In the genomic region with DNA sequence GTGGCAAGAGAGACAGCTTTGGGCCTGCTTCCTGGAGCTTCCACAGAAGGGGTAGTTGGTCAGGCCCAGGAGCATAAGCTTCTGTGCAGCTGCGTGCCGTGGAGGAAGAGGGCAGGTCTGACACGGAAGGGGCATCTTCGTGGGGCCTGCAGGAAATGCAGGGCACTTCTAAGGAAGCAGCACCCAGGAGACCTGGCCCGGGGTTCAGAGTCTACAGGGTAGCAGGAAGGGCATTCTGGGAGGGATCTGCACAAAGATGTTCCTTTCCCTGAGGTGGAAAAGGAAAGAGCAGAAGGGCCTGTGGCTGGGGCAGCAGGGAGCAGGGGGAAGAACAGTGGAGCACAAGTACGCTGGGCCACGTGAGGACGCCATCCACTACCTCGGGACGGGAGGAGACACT, we compare ENCODE assay signal across 23 cellular contexts.
DNase-seq lines count a peak whose midpoint lies in the region; ATAC-seq and TF ChIP-seq lines count a peak whose summit lies in the region.
"Had no signal": no experiment of that assay in that cellular context is flagged by ENCODE, and none has a peak within 500 bp of the region (broad histone marks: within the 10 kb centered on the region; RNA-seq: fewer than 3 reads in every experiment).

No MANE protein-coding gene starts in this region.

- no peak overlapping the region for H2AFZ ChIP-seq in Loucy (ENCODE audit: low read length)

- H3K27me3 Mint-ChIP-seq in effector memory CD8-positive, alpha-beta T cell: no peaks in the 10 kb centered on the region
- H3K27me3 Mint-ChIP-seq: activated naive CD4-positive, alpha-beta T cell treated with anti-CD3 and anti-CD28 coated beads, Interleukin-2, amount 50 U/mL, for 24 hours; activated T-helper 17 cell treated with anti-CD3 and anti-CD28 coated beads, Interleukin-2, amount 50 U/mL, for 72 hours; CD4-positive, CD25-positive, alpha-beta regulatory T cell; T-cell had no signal

- H3K27ac Mint-ChIP-seq in effector memory CD8-positive, alpha-beta T cell: peak overlapping the region; percentile 60 to 73
- H3K27ac Mint-ChIP-seq: activated naive CD4-positive, alpha-beta T cell treated with anti-CD3 and anti-CD28 coated beads, Interleukin-2, amount 50 U/mL, for 24 hours; activated T-helper 17 cell treated with anti-CD3 and anti-CD28 coated beads, Interleukin-2, amount 50 U/mL, for 72 hours; T-cell had no signal

- H3K9me3 Mint-ChIP-seq in effector memory CD8-positive, alpha-beta T cell: no peaks in the 10 kb centered on the region
- H3K9me3 Mint-ChIP-seq: activated naive CD4-positive, alpha-beta T cell treated with anti-CD3 and anti-CD28 coated beads, Interleukin-2, amount 50 U/mL, for 24 hours; activated T-helper 17 cell treated with anti-CD3 and anti-CD28 coated beads, Interleukin-2, amount 50 U/mL, for 72 hours; CD4-positive, CD25-positive, alpha-beta regulatory T cell; T-cell had no signal

- no peak for TF ChIP-seq POLR2A in gastrocnemius medialis (IDR thresholded peaks at IDR 0.05)

- no peaks in the 10 kb centered on the region for H3K79me2 ChIP-seq in Loucy (ENCODE audit: insufficient read depth, low read length)

- no peaks in the 10 kb centered on the region for H3K9me2 ChIP-seq in Loucy (replicated peaks; ENCODE audit: low read depth, low read length)

- 80 to 83% methylated on average over 10 of the region's 10 CpGs for WGBS in aorta, 2 donors

- H3K36me3 ChIP-seq in BLaER1 (peaks cover 3% of the 10 kb centered on the region; the same call in 1 of the 2 replicates), Loucy (ENCODE audit: insufficient read depth, low read length) (no peaks in the 10 kb centered on the region), gastrocnemius medialis (no peaks in the 10 kb centered on the region), aorta (ENCODE audit: control insufficient read depth in 1 of 2, insufficient read depth in 2 of 2, low read length in 1 of 2) (no peaks in the 10 kb centered on the region)
- H3K36me3 ChIP-seq: HAP-1, stomach had no signal

- H3K4me2 ChIP-seq in BLaER1: peak overlapping the region; percentile 21
- peak overlapping the region; percentile 58 for H3K4me2 ChIP-seq in Loucy (ENCODE audit: low read depth, low read length, poor library complexity, severe bottlenecking)

- peaks cover 11% of the 10 kb centered on the region for H3K36me3 Mint-ChIP-seq in effector memory CD8-positive, alpha-beta T cell (ENCODE audit: insufficient read depth)

- H4K20me1 ChIP-seq in BLaER1 (no peaks in the 10 kb centered on the region), Loucy (ENCODE audit: insufficient read depth, low read length, poor library complexity, severe bottlenecking) (no peaks in the 10 kb centered on the region)

- no peaks in the 10 kb centered on the region for H3K9me3 ChIP-seq in BLaER1
- no peaks in the 10 kb centered on the region for H3K9me3 ChIP-seq in Loucy (ENCODE audit: insufficient read depth, low read depth, low read length)
- H3K9me3 ChIP-seq in gastrocnemius medialis: no peaks in the 10 kb centered on the region
- no peaks in the 10 kb centered on the region for H3K9me3 ChIP-seq in aorta (ENCODE audit: control insufficient read depth, low read length)
- H3K9me3 ChIP-seq: HAP-1, stomach had no signal

- no peak overlapping the region for H3K4me3 Mint-ChIP-seq in effector memory CD8-positive, alpha-beta T cell
- H3K4me3 Mint-ChIP-seq: activated naive CD4-positive, alpha-beta T cell treated with anti-CD3 and anti-CD28 coated beads, Interleukin-2, amount 50 U/mL, for 24 hours; activated T-helper 17 cell treated with anti-CD3 and anti-CD28 coated beads, Interleukin-2, amount 50 U/mL, for 72 hours; CD4-positive, CD25-positive, alpha-beta regulatory T cell; T-cell had no signal

- H3F3A ChIP-seq in Loucy (ENCODE audit: low read depth): no peaks in the 10 kb centered on the region

- H3K9ac ChIP-seq in BLaER1: no peak overlapping the region; the same call in 1 of the 2 replicates
- H3K9ac ChIP-seq in Loucy (ENCODE audit: low read depth, low read length, poor library complexity, severe bottlenecking): peak overlapping the region; percentile 38

- no peak for DNase-seq in effector memory CD8-positive, alpha-beta T cell
- DNase-seq in gastrocnemius medialis: no peak
- DNase-seq in aorta: no peak
- no peak for DNase-seq in GM13977 (ENCODE audit: low spot score)
- DNase-seq in RKO (ENCODE audit: low spot score): no peak
- DNase-seq: activated CD4-positive, alpha-beta T cell treated with anti-CD3 and anti-CD28 coated beads, Interleukin-2, amount 50 U/mL, for 4 hours; activated CD4-positive, CD25-positive, alpha-beta regulatory T cell; activated CD8-positive, alpha-beta memory T cell treated with anti-CD3 and anti-CD28 coated beads, Interleukin-2, amount 50 U/mL, for 4 hours; CD4-positive, CD25-positive, alpha-beta regulatory T cell; effector CD8-positive, alpha-beta T cell; erythroblast; mammary epithelial cell; NCI-H1105 treated with DMSO at 0.1 percent for 48 hours; NCI-H526; T-cell; trophoblast cell had no signal

- TF ChIP-seq CTCF in Loucy (conservative IDR thresholded peaks at IDR 0.05; ENCODE audit: low read length) (no peak), gastrocnemius medialis (IDR thresholded peaks at IDR 0.05 in 4 of 5, conservative IDR thresholded peaks at IDR 0.05 in 1 of 5) (no peak), GM13977 (IDR thresholded peaks at IDR 0.05; ENCODE audit: extremely low read depth, insufficient read depth, missing control alignments) (no peak)

- H3K4me1 Mint-ChIP-seq in effector memory CD8-positive, alpha-beta T cell (ENCODE audit: low read depth in 2 of 2): peaks cover 12 to 25% of the 10 kb centered on the region in 2 donors
- H3K4me1 Mint-ChIP-seq: activated T-helper 17 cell treated with anti-CD3 and anti-CD28 coated beads, Interleukin-2, amount 50 U/mL, for 72 hours had no signal

- H3K4me3 ChIP-seq in BLaER1 (no peak overlapping the region), Loucy (ENCODE audit: low read length, poor library complexity, severe bottlenecking) (no peak overlapping the region), gastrocnemius medialis (no peak overlapping the region), aorta (ENCODE audit: low read length in 2 of 2) (no peak overlapping the region)
- H3K4me3 ChIP-seq: HAP-1, K562, stomach had no signal

- intact Hi-C loops in gastrocnemius medialis (cut with DNase I; ENCODE audit: low total_unique reads): no loop called here
- intact Hi-C loops in aorta (cut with DNase I): no loop called here

- H3K4me1 ChIP-seq in BLaER1 (peaks cover 19% of the 10 kb centered on the region), Loucy (ENCODE audit: insufficient read depth, low read length, poor library complexity, severe bottlenecking) (peaks cover 49% of the 10 kb centered on the region), gastrocnemius medialis (peaks cover 79 to 80% of the 10 kb centered on the region in 2 donors), aorta (ENCODE audit: control insufficient read depth in 1 of 2, insufficient read depth in 2 of 2, low read length in 2 of 2) (peaks cover 0 to 3% of the 10 kb centered on the region in 2 donors)
- H3K4me1 ChIP-seq: HAP-1 had no signal

- H3K27me3 ChIP-seq in BLaER1: no peaks in the 10 kb centered on the region
- no peaks in the 10 kb centered on the region for H3K27me3 ChIP-seq in Loucy (ENCODE audit: insufficient read depth, low read length, poor library complexity, severe bottlenecking)
- H3K27me3 ChIP-seq in gastrocnemius medialis: no peaks in the 10 kb centered on the region
- H3K27me3 ChIP-seq in aorta (ENCODE audit: control insufficient read depth in 1 of 2, insufficient read depth in 2 of 2, low read length in 1 of 2): no peaks in the 10 kb centered on the region
- H3K27me3 ChIP-seq: stomach had no signal

- peak overlapping the region; percentile 24; the same call in 1 of the 2 replicates for H3K27ac ChIP-seq in BLaER1
- peak overlapping the region; percentile 64 to 89 (median 77) for H3K27ac ChIP-seq in gastrocnemius medialis
- peak overlapping the region in 1 of 2 donors; percentile 23 for H3K27ac ChIP-seq in aorta (ENCODE audit: low read depth in 1 of 2, low read length in 2 of 2)

- in situ Hi-C loops in gastrocnemius medialis (cut with MboI; ENCODE audit: low sequenced_read_pairs in 4 of 4) (no loop called here), GM13977 (cut with MboI; ENCODE audit: low pct_unique_long_range_greater_than_20kb, low sequenced_read_pairs, unreplicated experiment) (no loop called here)

- ATAC-seq in effector memory CD8-positive, alpha-beta T cell (replicated peaks): no peak
- no peak for ATAC-seq in gastrocnemius medialis
- ATAC-seq in aorta (ENCODE audit: low FRiP score): no peak
- ATAC-seq: activated T-helper 17 cell treated with anti-CD3 and anti-CD28 coated beads, Interleukin-2, amount 50 U/mL, for 72 hours; K562; T-cell had no signal
